Comparison of ENCODE assay signal across 2 cellular contexts in genomic region chr9:126219166-126219565, GRCh38.
TF ChIP-seq lines count a peak whose summit lies in the region.

No MANE protein-coding gene starts in this region.

TF ChIP-seq in H1, 55 proteins besides CTCF, POLR2A, EP300 and RAD21:
- no peak for TF ChIP-seq KDM4A (IDR thresholded peaks at IDR 0.05; ENCODE audit: low read depth, low read length, severe bottlenecking)
- TF ChIP-seq TAF1 (IDR thresholded peaks at IDR 0.05; ENCODE audit: low read depth, low read length), result no peak
- TF ChIP-seq, protein P1, sequence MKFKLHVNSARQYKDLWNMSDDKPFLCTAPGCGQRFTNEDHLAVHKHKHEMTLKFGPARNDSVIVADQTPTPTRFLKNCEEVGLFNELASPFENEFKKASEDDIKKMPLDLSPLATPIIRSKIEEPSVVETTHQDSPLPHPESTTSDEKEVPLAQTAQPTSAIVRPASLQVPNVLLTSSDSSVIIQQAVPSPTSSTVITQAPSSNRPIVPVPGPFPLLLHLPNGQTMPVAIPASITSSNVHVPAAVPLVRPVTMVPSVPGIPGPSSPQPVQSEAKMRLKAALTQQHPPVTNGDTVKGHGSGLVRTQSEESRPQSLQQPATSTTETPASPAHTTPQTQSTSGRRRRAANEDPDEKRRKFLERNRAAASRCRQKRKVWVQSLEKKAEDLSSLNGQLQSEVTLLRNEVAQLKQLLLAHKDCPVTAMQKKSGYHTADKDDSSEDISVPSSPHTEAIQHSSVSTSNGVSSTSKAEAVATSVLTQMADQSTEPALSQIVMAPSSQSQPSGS (IDR thresholded peaks at IDR 0.05; ENCODE audit: low read length), result no peak
- TF ChIP-seq, protein P2, sequence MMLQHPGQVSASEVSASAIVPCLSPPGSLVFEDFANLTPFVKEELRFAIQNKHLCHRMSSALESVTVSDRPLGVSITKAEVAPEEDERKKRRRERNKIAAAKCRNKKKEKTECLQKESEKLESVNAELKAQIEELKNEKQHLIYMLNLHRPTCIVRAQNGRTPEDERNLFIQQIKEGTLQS (IDR thresholded peaks at IDR 0.05; ENCODE audit: insufficient read depth, low read depth, low read length), result no peak
- TF ChIP-seq SP4 (IDR thresholded peaks at IDR 0.05; ENCODE audit: low read length), result no peak
- no peak for TF ChIP-seq KDM1A (IDR thresholded peaks at IDR 0.05; ENCODE audit: borderline replicate concordance, low read length)
- TF ChIP-seq SUZ12 (IDR thresholded peaks at IDR 0.05; ENCODE audit: low read length), result no peak
- TF ChIP-seq TCF12 (IDR thresholded peaks at IDR 0.05; ENCODE audit: low read depth, low read length), result no peak
- TF ChIP-seq ASH2L (IDR thresholded peaks at IDR 0.05; ENCODE audit: low read length), result no peak
- TF ChIP-seq MAX (IDR thresholded peaks at IDR 0.05), result no peak
- no peak for TF ChIP-seq HDAC6 (IDR thresholded peaks at IDR 0.05; ENCODE audit: low read depth, low read length)

TF ChIP-seq in HepG2, 621 proteins besides CTCF, POLR2A, EP300 and RAD21:
- TF ChIP-seq, protein P3, sequence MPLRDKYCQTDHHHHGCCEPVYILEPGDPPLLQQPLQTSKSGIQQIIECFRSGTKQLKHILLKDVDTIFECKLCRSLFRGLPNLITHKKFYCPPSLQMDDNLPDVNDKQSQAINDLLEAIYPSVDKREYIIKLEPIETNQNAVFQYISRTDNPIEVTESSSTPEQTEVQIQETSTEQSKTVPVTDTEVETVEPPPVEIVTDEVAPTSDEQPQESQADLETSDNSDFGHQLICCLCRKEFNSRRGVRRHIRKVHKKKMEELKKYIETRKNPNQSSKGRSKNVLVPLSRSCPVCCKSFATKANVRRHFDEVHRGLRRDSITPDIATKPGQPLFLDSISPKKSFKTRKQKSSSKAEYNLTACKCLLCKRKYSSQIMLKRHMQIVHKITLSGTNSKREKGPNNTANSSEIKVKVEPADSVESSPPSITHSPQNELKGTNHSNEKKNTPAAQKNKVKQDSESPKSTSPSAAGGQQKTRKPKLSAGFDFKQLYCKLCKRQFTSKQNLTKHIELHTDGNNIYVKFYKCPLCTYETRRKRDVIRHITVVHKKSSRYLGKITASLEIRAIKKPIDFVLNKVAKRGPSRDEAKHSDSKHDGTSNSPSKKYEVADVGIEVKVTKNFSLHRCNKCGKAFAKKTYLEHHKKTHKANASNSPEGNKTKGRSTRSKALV (CRISPR knock-in tag; IDR thresholded peaks at IDR 0.05), result no peak
- TF ChIP-seq CCAR2 (optimal IDR thresholded peaks at IDR 0.05; ENCODE audit: low read depth, low read length), result no peak
- TF ChIP-seq NFYB (CRISPR knock-in tag; IDR thresholded peaks at IDR 0.05), result no peak
- no peak for TF ChIP-seq SIX4 (CRISPR knock-in tag; IDR thresholded peaks at IDR 0.05)
- TF ChIP-seq RAD51 (IDR thresholded peaks at IDR 0.05; ENCODE audit: borderline replicate concordance), result no peak
- no peak for TF ChIP-seq ZNF740 (CRISPR knock-in tag; IDR thresholded peaks at IDR 0.05)
- TF ChIP-seq ZNF646 (CRISPR knock-in tag; IDR thresholded peaks at IDR 0.05), result no peak
- TF ChIP-seq TOPORS (CRISPR knock-in tag; IDR thresholded peaks at IDR 0.05), result no peak
- peak; percentile 20; the same call in 1 of the 2 replicates for TF ChIP-seq ZNF263 (CRISPR knock-in tag; IDR thresholded peaks at IDR 0.05)
- TF ChIP-seq HINFP (CRISPR knock-in tag; IDR thresholded peaks at IDR 0.05; ENCODE audit: low read depth), result no peak
- TF ChIP-seq NKX3-1 (CRISPR knock-in tag; IDR thresholded peaks at IDR 0.05), result no peak
- no peak for TF ChIP-seq SRF (IDR thresholded peaks at IDR 0.05; ENCODE audit: low read depth, low read length)
- TF ChIP-seq STAG1 (CRISPR knock-in tag; IDR thresholded peaks at IDR 0.05), result peak; percentile 26
- TF ChIP-seq, protein P4, sequence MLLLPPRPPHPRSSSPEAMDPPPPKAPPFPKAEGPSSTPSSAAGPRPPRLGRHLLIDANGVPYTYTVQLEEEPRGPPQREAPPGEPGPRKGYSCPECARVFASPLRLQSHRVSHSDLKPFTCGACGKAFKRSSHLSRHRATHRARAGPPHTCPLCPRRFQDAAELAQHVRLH (CRISPR knock-in tag; IDR thresholded peaks at IDR 0.05; ENCODE audit: borderline replicate concordance, low read depth), result no peak
